ENCODE assay signal across 9 cellular contexts in the genomic region with DNA sequence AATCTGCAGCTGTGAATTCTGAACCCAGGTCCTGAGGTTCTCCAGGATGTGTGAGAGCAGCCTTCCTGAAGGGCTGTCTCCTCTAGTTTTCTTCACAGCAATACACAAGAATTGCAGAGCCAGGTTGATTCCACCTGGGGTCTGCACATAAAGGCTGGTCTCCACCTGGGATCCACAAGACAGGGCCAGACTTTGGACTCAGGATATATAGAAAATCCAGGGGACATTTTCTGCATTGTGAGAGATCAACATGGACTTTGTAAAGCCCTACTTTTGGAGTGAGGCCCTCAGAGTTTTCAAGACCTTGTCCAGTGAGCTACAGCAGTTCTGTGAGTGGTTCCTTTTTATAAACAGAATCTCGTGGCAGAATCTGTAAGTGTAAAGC. TPM values are rescaled to one million over a fixed set of nuclear protein-coding genes. Genes with fewer than 3 reads are reported as not detected.
DNase-seq lines count a peak whose midpoint lies in the region; ATAC-seq and TF ChIP-seq lines count a peak whose summit lies in the region.
"Had no signal": no experiment of that assay in that cellular context is flagged by ENCODE, and none has a peak within 500 bp of the region (broad histone marks: within the 10 kb centered on the region; RNA-seq: fewer than 3 reads in every experiment).

No MANE protein-coding gene starts in this region.

- 18% methylated on average over 1 of the region's 1 CpG for WGBS in right lobe of liver (ENCODE audit: insufficient coverage, low coverage, low lambda C conversion rate, missing lambda C conversion rate)
- 7 to 30% methylated on average over 1 of the region's 1 CpG for WGBS in thyroid gland, 2 donors

- H3K4me3 ChIP-seq in right lobe of liver (no peak overlapping the region), thyroid gland (replicated peaks in 1 of 3) (no peak overlapping the region)
- H3K4me3 ChIP-seq: neural progenitor cell had no signal

- H3K27ac Mint-ChIP-seq in activated CD8-positive, alpha-beta memory T cell treated with anti-CD3 and anti-CD28 coated beads, Interleukin-2, amount 10 ng/mL, durations not matched to agents 7 days and 5 days: peak overlapping the region; percentile 75
- H3K27ac Mint-ChIP-seq in activated naive CD8-positive, alpha-beta T cell treated with anti-CD3 and anti-CD28 coated beads, Interleukin-2, amount 10 ng/mL, durations not matched to agents 7 days and 5 days: peak overlapping the region; percentile 62
- H3K27ac Mint-ChIP-seq: neural progenitor cell had no signal

- H3K36me3 ChIP-seq in right lobe of liver (peaks cover 0 to 3% (median under 1%) of the 10 kb centered on the region in 4 donors), thyroid gland (no peaks in the 10 kb centered on the region)
- H3K36me3 ChIP-seq: neural progenitor cell had no signal

- H3K9me3 Mint-ChIP-seq in activated CD8-positive, alpha-beta memory T cell treated with anti-CD3 and anti-CD28 coated beads, Interleukin-2, amount 10 ng/mL, durations not matched to agents 7 days and 5 days (ENCODE audit: low read depth): peaks cover 39% of the 10 kb centered on the region
- peaks cover 10% of the 10 kb centered on the region for H3K9me3 Mint-ChIP-seq in activated naive CD8-positive, alpha-beta T cell treated with anti-CD3 and anti-CD28 coated beads, Interleukin-2, amount 10 ng/mL, durations not matched to agents 7 days and 5 days

- no peak for TF ChIP-seq CTCF in right lobe of liver (IDR thresholded peaks at IDR 0.05)
- TF ChIP-seq CTCF in thyroid gland (IDR thresholded peaks at IDR 0.05): no peak

- CTCF ChIA-PET in activated CD8-positive, alpha-beta memory T cell treated with anti-CD3 and anti-CD28 coated beads, Interleukin-2, amount 10 ng/mL, durations not matched to agents 7 days and 5 days (lab: Charles Lee): no interaction called here

- peaks cover 99% of the 10 kb centered on the region for H3K36me3 Mint-ChIP-seq in activated CD8-positive, alpha-beta memory T cell treated with anti-CD3 and anti-CD28 coated beads, Interleukin-2, amount 10 ng/mL, durations not matched to agents 7 days and 5 days
- peaks cover 90% of the 10 kb centered on the region for H3K36me3 Mint-ChIP-seq in activated naive CD8-positive, alpha-beta T cell treated with anti-CD3 and anti-CD28 coated beads, Interleukin-2, amount 10 ng/mL, durations not matched to agents 7 days and 5 days

- peaks cover 71% of the 10 kb centered on the region for H3K4me1 Mint-ChIP-seq in activated CD8-positive, alpha-beta memory T cell treated with anti-CD3 and anti-CD28 coated beads, Interleukin-2, amount 10 ng/mL, durations not matched to agents 7 days and 5 days
- peaks cover 61% of the 10 kb centered on the region for H3K4me1 Mint-ChIP-seq in activated naive CD8-positive, alpha-beta T cell treated with anti-CD3 and anti-CD28 coated beads, Interleukin-2, amount 10 ng/mL, durations not matched to agents 7 days and 5 days

- no peak for TF ChIP-seq POLR2A in right lobe of liver (IDR thresholded peaks at IDR 0.05)
- TF ChIP-seq POLR2A in thyroid gland (IDR thresholded peaks at IDR 0.05): no peak

- H3K27me3 ChIP-seq in right lobe of liver: no peaks in the 10 kb centered on the region
- H3K27me3 ChIP-seq in thyroid gland: no peaks in the 10 kb centered on the region
- H3K27me3 ChIP-seq: neural progenitor cell had no signal

- H3K4me1 ChIP-seq in right lobe of liver (peaks cover 0 to 13% (median 0%) of the 10 kb centered on the region in 4 donors), thyroid gland (peaks cover 21 to 53% of the 10 kb centered on the region in 2 donors)

- no peaks in the 10 kb centered on the region for H3K9me3 ChIP-seq in right lobe of liver
- H3K9me3 ChIP-seq in thyroid gland: no peaks in the 10 kb centered on the region

- no peak overlapping the region for H3K4me3 Mint-ChIP-seq in activated CD8-positive, alpha-beta memory T cell treated with anti-CD3 and anti-CD28 coated beads, Interleukin-2, amount 10 ng/mL, durations not matched to agents 7 days and 5 days
- H3K4me3 Mint-ChIP-seq in activated naive CD8-positive, alpha-beta T cell treated with anti-CD3 and anti-CD28 coated beads, Interleukin-2, amount 10 ng/mL, durations not matched to agents 7 days and 5 days: peak overlapping the region; percentile 35
- H3K4me3 Mint-ChIP-seq: neural progenitor cell had no signal

- intact Hi-C loops in right lobe of liver (cut with DNase I) (no loop called here), thyroid gland (cut with DNase I) (loop anchor here (10.0 kb wide), 1 partner anchor 175 kb away; no protein-coding TSS in a partner anchor)

- DNase-seq in activated CD8-positive, alpha-beta memory T cell treated with anti-CD3 and anti-CD28 coated beads, Interleukin-2, amount 10 ng/mL, durations not matched to agents 7 days and 5 days: no peak
- DNase-seq in activated CD8-positive, alpha-beta memory T cell treated with anti-CD3 and anti-CD28 coated beads, Interleukin-2, amount 50 U/mL, for 4 hours: no peak
- no peak for DNase-seq in activated naive CD8-positive, alpha-beta T cell treated with anti-CD3 and anti-CD28 coated beads, Interleukin-2, amount 10 ng/mL, durations not matched to agents 7 days and 5 days
- DNase-seq in right lobe of liver (no peak), thyroid gland (no peak), NCI-H1417 (lab: John Stamatoyannopoulos, UW) (no peak), NCI-H69 (lab: John Stamatoyannopoulos, UW) (no peak), LoVo (ENCODE audit: low spot score) (no peak)

- H3K27me3 Mint-ChIP-seq in activated CD8-positive, alpha-beta memory T cell treated with anti-CD3 and anti-CD28 coated beads, Interleukin-2, amount 10 ng/mL, durations not matched to agents 7 days and 5 days: no peaks in the 10 kb centered on the region
- no peaks in the 10 kb centered on the region for H3K27me3 Mint-ChIP-seq in activated naive CD8-positive, alpha-beta T cell treated with anti-CD3 and anti-CD28 coated beads, Interleukin-2, amount 10 ng/mL, durations not matched to agents 7 days and 5 days

- ATAC-seq in activated CD8-positive, alpha-beta memory T cell treated with anti-CD3 and anti-CD28 coated beads, Interleukin-2, amount 10 ng/mL, durations not matched to agents 7 days and 5 days: no peak
- ATAC-seq in activated naive CD8-positive, alpha-beta T cell treated with anti-CD3 and anti-CD28 coated beads, Interleukin-2, amount 10 ng/mL, durations not matched to agents 7 days and 5 days (ENCODE audit: low read depth): no peak
- no peak for ATAC-seq in right lobe of liver

- H3K27ac ChIP-seq in right lobe of liver: peak overlapping the region in 2 of 3 donors; percentile 16 to 25
- peak overlapping the region; percentile 14 to 68 (median 25) for H3K27ac ChIP-seq in thyroid gland
- H3K27ac ChIP-seq: neural progenitor cell had no signal

- POLR2A ChIA-PET in activated naive CD8-positive, alpha-beta T cell treated with anti-CD3 and anti-CD28 coated beads, Interleukin-2, amount 10 ng/mL, durations not matched to agents 7 days and 5 days (lab: Charles Lee): no interaction called here

RNA-seq across cellular contexts. Expression of a gene that starts 6.3 kb away (rescaled TPM):
- 10 to 100 TPM; 54.1 to 64.1 TPM for total RNA-seq in activated CD8-positive, alpha-beta memory T cell treated with anti-CD3 and anti-CD28 coated beads, Interleukin-2, amount 10 ng/mL, durations not matched to agents 7 days and 5 days
- 10 to 100 TPM; 60.9 to 62.6 TPM for total RNA-seq in activated naive CD8-positive, alpha-beta T cell treated with anti-CD3 and anti-CD28 coated beads, Interleukin-2, amount 10 ng/mL, durations not matched to agents 7 days and 5 days
- total RNA-seq in right lobe of liver (1 to 10 TPM; 2.7 to 5.6 (median 3.7) TPM), thyroid gland (10 to 100 TPM; 13.1 to 25.9 (median 16.2) TPM)
